Comparison of ENCODE assay signal across 9 cellular contexts in the genomic region with DNA sequence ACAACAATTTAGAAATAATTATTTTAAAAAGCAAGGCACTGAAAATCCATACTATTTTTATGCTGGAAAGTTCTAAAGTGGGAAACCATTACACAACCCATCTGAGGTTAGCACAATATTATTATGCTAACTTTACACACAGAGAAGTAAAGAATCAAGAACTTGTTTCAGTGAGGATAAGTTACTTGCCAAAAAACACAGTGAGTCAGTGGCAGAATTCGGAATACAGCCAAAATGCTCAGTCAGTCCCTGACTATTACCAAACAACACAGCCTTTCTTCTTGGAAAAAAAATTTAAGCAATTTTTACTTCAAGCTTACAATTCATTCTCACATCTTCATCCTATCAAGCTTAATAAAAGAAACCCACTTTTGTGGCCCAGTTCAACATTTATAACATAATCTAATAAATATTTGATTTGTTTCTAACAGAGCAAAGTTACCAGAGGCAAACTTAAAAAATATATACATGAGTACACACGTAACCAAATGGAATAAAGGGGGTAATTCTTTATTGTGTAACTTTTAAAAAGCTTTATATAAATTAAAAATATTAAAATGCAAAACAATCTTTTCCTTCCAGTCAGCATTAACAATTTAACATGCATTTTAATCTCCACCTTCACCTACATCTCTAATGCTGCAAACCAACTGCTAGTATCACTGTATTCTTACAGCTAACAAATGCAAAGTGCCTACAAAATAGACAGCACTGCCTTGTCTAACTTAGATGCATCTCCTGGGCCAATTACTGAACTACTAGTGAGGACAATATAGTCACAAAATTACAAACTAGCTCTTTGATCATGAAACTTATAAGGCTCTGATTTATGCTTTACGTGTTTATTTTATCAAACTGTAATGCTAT. TPM values are rescaled to one million over a fixed set of nuclear protein-coding genes. Genes with fewer than 3 reads are reported as not detected.
A peak's percentile ranks its signal among the peaks of the same experiment; 100 is the strongest.
DNase-seq lines count a peak whose midpoint lies in the region; ATAC-seq, FAIRE-seq and TF ChIP-seq lines count a peak whose summit lies in the region.
"Had no signal": no experiment of that assay in that cellular context is flagged by ENCODE, and none has a peak within 500 bp of the region (broad histone marks: within the 10 kb centered on the region; RNA-seq: fewer than 3 reads in every experiment).

No MANE protein-coding gene starts in this region.

- dilution Hi-C loops in keratinocyte (cut with MboI; ENCODE audit: extremely low pct_ligation_motif_present, low sequenced_read_pairs), result no loop called here

- CTCF ChIA-PET in activated CD4-positive, alpha-beta T cell treated with anti-CD3 and anti-CD28 coated beads for 36 hours (lab: Charles Lee), result interaction anchor here (0.6 kb wide), 1 partner anchor 235 kb away, joined by 3 read pairs; no protein-coding TSS in a partner anchor

- H4K20me1 ChIP-seq in keratinocyte (ENCODE audit: control insufficient read depth, extremely low read depth, insufficient read depth, low read length), result no peaks in the 10 kb centered on the region

- no peak overlapping the region for H3K4me3 ChIP-seq in keratinocyte (ENCODE audit: control insufficient read depth in 2 of 3, extremely low read depth in 1 of 3, insufficient read depth in 2 of 3, low read depth in 1 of 3, low read length in 3 of 3)
- H3K4me3 ChIP-seq: BLaER1 treated with 17β-estradiol and CSF1 and Interleukin-3, amounts not matched to agents 10 nM and 100 nM had no signal

- DNase-seq in Right ventricle myocardium inferior (ENCODE audit: missing footprints) (no peak), cardiac septum (ENCODE audit: low spot score) (no peak), T47D (ENCODE audit: low read depth in 1 of 2, low spot score in 1 of 2) (peak; percentile 4 to 44), keratinocyte (ENCODE audit: low read depth, low spot score) (peak; percentile 49), NCI-H1694 treated with DMSO at 0.1 percent for 48 hours (lab: John Stamatoyannopoulos, UW) (no peak)
- DNase-seq in naive thymus-derived CD8-positive, alpha-beta T cell, result no peak
- DNase-seq in activated CD4-positive, alpha-beta T cell treated with anti-CD3 and anti-CD28 coated beads for 36 hours, result no peak

- no peak overlapping the region for H2AFZ ChIP-seq in keratinocyte (ENCODE audit: control insufficient read depth, low read length)

- H3K27me3 Mint-ChIP-seq in naive thymus-derived CD8-positive, alpha-beta T cell, result no peaks in the 10 kb centered on the region
- no peaks in the 10 kb centered on the region for H3K27me3 Mint-ChIP-seq in activated CD4-positive, alpha-beta T cell treated with anti-CD3 and anti-CD28 coated beads for 36 hours

- H3K9me3 ChIP-seq in keratinocyte (ENCODE audit: control insufficient read depth, low read depth, low read length), result no peaks in the 10 kb centered on the region
- H3K9me3 ChIP-seq: BLaER1 treated with 17β-estradiol and CSF1 and Interleukin-3, amounts not matched to agents 10 nM and 100 nM had no signal

- FAIRE-seq in keratinocyte (lab: Jason Lieb, UNC), result peak; percentile 96

- peaks cover 0 to 10% (median 4%) of the 10 kb centered on the region in 3 donors for H3K36me3 Mint-ChIP-seq in naive thymus-derived CD8-positive, alpha-beta T cell
- no peaks in the 10 kb centered on the region for H3K36me3 Mint-ChIP-seq in activated CD4-positive, alpha-beta T cell treated with anti-CD3 and anti-CD28 coated beads for 36 hours (ENCODE audit: low read depth)

- H3K4me1 Mint-ChIP-seq in naive thymus-derived CD8-positive, alpha-beta T cell, result no peaks in the 10 kb centered on the region
- no peaks in the 10 kb centered on the region for H3K4me1 Mint-ChIP-seq in activated CD4-positive, alpha-beta T cell treated with anti-CD3 and anti-CD28 coated beads for 36 hours

- no peak overlapping the region for H3K4me2 ChIP-seq in keratinocyte (ENCODE audit: control insufficient read depth, extremely low read depth, insufficient read depth, low read depth, low read length)

- TF ChIP-seq CTCF in keratinocyte (optimal IDR thresholded peaks at IDR 0.05 in 1 of 3, IDR thresholded peaks at IDR 0.05 in 1 of 3, conservative IDR thresholded peaks at IDR 0.05 in 1 of 3; ENCODE audit: extremely low read depth in 1 of 3, insufficient read depth in 2 of 3, low read length in 3 of 3), result no peak

- H3K27me3 ChIP-seq in keratinocyte (ENCODE audit: control insufficient read depth, extremely low read depth, insufficient read depth, low read length), result no peaks in the 10 kb centered on the region
- H3K27me3 ChIP-seq: BLaER1 treated with 17β-estradiol and CSF1 and Interleukin-3, amounts not matched to agents 10 nM and 100 nM had no signal

- no peak overlapping the region for H3K4me3 Mint-ChIP-seq in naive thymus-derived CD8-positive, alpha-beta T cell
- no peak overlapping the region for H3K4me3 Mint-ChIP-seq in activated CD4-positive, alpha-beta T cell treated with anti-CD3 and anti-CD28 coated beads for 36 hours

- ATAC-seq in Right ventricle myocardium inferior, result peak; percentile 88
- ATAC-seq in GM18861 (IDR thresholded peaks at IDR 0.05; ENCODE audit: unreplicated experiment), result no peak
- ATAC-seq in naive thymus-derived CD8-positive, alpha-beta T cell, result no peak
- no peak for ATAC-seq in activated CD4-positive, alpha-beta T cell treated with anti-CD3 and anti-CD28 coated beads for 36 hours

- in situ Hi-C loops in T47D (cut with HindIII; ENCODE audit: low pct_unique_long_range_greater_than_20kb, low sequenced_read_pairs), result no loop called here

- H3K27ac ChIP-seq in keratinocyte (ENCODE audit: control insufficient read depth, insufficient read depth, low read length), result no peak overlapping the region

- H3K9me3 Mint-ChIP-seq in naive thymus-derived CD8-positive, alpha-beta T cell, result no peaks in the 10 kb centered on the region
- no peaks in the 10 kb centered on the region for H3K9me3 Mint-ChIP-seq in activated CD4-positive, alpha-beta T cell treated with anti-CD3 and anti-CD28 coated beads for 36 hours (ENCODE audit: low read depth)

- H3K27ac Mint-ChIP-seq in naive thymus-derived CD8-positive, alpha-beta T cell, result no peak overlapping the region
- H3K27ac Mint-ChIP-seq in activated CD4-positive, alpha-beta T cell treated with anti-CD3 and anti-CD28 coated beads for 36 hours, result no peak overlapping the region

- POLR2A ChIA-PET in naive thymus-derived CD8-positive, alpha-beta T cell (lab: Charles Lee), result no interaction called here
- POLR2A ChIA-PET in activated CD4-positive, alpha-beta T cell treated with anti-CD3 and anti-CD28 coated beads for 36 hours (lab: Charles Lee), result no interaction called here

- peaks cover 9% of the 10 kb centered on the region for H3K4me1 ChIP-seq in keratinocyte (ENCODE audit: control insufficient read depth, extremely low read depth, insufficient read depth, low read length)

- H3K9ac ChIP-seq in keratinocyte (ENCODE audit: control insufficient read depth, extremely low read depth, insufficient read depth, low read length), result no peak overlapping the region

- no peaks in the 10 kb centered on the region for H3K36me3 ChIP-seq in keratinocyte (ENCODE audit: control insufficient read depth in 2 of 2, extremely low read depth in 1 of 2, insufficient read depth in 2 of 2, low read length in 2 of 2)

- intact Hi-C loops in Right ventricle myocardium inferior (cut with DNase I) (no loop called here), cardiac septum (cut with DNase I) (loop anchor here (2.0 kb wide), 1 partner anchor 54 kb away; a partner anchor contains a TSS)
- intact Hi-C loops in activated CD4-positive, alpha-beta T cell treated with anti-CD3 and anti-CD28 coated beads for 36 hours (cut with DNase I, micrococcal nuclease), result no loop called here

- no peaks in the 10 kb centered on the region for H3K79me2 ChIP-seq in keratinocyte (ENCODE audit: control insufficient read depth, insufficient read depth, low read length)

- no peaks in the 10 kb centered on the region for H3K9me1 ChIP-seq in keratinocyte (ENCODE audit: control insufficient read depth, extremely low read depth, insufficient read depth, low read length)

RNA-seq across cellular contexts. Expression of a gene that starts 55.2 kb away (rescaled TPM):
- total RNA-seq in Right ventricle myocardium inferior (20.0 TPM), cardiac septum (29.1 TPM)
- 15.0 to 21.3 TPM (median 15.8 TPM) in 3 replicates for polyA plus RNA-seq in keratinocyte
- polyA plus RNA-seq in keratinocyte (2011; ENCODE audit: low read depth), result 47.0 TPM
- 8.0 and 13.6 TPM in 2 replicates for polyA plus RNA-seq in keratinocyte (2011; cell fraction: cytosol; rRNA removed)
- 22.1 and 27.2 TPM in 2 replicates for polyA plus RNA-seq in keratinocyte (2011; cell fraction: nucleus; rRNA removed)
- polyA plus RNA-seq in keratinocyte (2012; ENCODE audit: low replicate concordance), result 5.8 and 14.2 TPM in 2 replicates
- polyA minus RNA-seq in keratinocyte, result 21.7 to 50.4 TPM (median 28.5 TPM) in 3 replicates
- 23.8 TPM for polyA minus RNA-seq in keratinocyte (2011; cell fraction: cytosol; rRNA and poly(A)+ RNA removed)
- 32.8 and 69.3 TPM in 2 replicates for polyA minus RNA-seq in keratinocyte (2011; cell fraction: nucleus; rRNA and poly(A)+ RNA removed)
- total RNA-seq in naive thymus-derived CD8-positive, alpha-beta T cell, result 10 to 100 TPM; 23.1 to 26.1 TPM
- polyA plus RNA-seq in naive thymus-derived CD8-positive, alpha-beta T cell, result 1 to 10 TPM in 2 of 3 donors, under 1 TPM in 1; 0.87 to 5.0 (median 4.1) TPM
- total RNA-seq in activated CD4-positive, alpha-beta T cell treated with anti-CD3 and anti-CD28 coated beads for 36 hours, result 10 to 100 TPM; 10.1 to 11.3 TPM

Comparison
In these comparisons a context has a peak if more than half of its experiments do, and no peak if none do; other contexts are left out.
1. DNase-seq: peak in T47D (2 of 2) and keratinocyte (single experiment); none in Right ventricle myocardium inferior (single experiment), cardiac septum (single experiment), naive thymus-derived CD8-positive, alpha-beta T cell (0 of 10), NCI-H1694 treated with DMSO at 0.1 percent for 48 hours (single experiment) and activated CD4-positive, alpha-beta T cell treated with anti-CD3 and anti-CD28 coated beads for 36 hours (single experiment).